Comparison of ENCODE assay signal across 8 cellular contexts in the genomic region with DNA sequence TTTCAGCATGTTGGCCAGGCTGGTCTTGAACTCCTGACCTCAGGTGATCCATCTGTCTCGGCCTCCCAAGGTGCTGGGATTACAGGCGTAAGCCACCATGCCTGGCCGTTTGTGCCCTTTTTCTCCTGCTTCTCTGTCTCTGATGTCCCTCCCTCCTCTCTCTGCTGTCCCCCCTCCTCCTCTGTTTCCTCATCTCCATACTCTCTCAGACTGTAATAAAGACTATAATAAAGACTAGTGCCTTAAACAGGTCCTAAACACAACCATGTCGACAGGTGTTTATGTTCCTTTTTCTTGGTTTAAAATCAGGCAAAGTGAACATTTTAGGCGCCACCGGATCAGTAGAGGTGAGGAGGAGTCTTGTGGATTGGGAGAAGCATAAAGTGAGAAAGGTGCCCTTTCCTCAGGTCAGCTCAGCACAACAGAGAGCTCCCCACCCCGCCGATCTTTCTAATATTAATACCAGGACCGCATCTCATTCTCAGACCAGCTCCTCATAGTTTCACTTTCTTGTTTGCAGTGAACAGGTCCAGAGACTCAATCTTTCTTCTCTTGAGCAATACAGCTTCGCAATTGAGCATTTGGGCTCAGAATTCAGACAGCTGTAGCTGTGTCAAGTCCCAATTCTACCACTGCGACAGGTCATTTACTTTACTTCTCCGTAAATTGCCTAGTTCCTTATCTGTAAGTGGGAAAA. TPM values are rescaled to one million over a fixed set of nuclear protein-coding genes. Genes with fewer than 3 reads are reported as not detected.
DNase-seq lines count a peak whose midpoint lies in the region; ATAC-seq, FAIRE-seq and TF ChIP-seq lines count a peak whose summit lies in the region.

No MANE protein-coding gene starts in this region.

- no peak overlapping the region for H3K4me3 ChIP-seq in osteoblast (ENCODE audit: insufficient read depth, low read length)

- peak; percentile 28 for FAIRE-seq in GM19239 (lab: Jason Lieb, UNC)

- no peaks in the 10 kb centered on the region for H3K9me3 Mint-ChIP-seq in mesothelial cell of epicardium
- no peaks in the 10 kb centered on the region for H3K9me3 Mint-ChIP-seq in activated naive CD4-positive, alpha-beta T cell treated with anti-CD3 and anti-CD28 coated beads for 36 hours

- no peaks in the 10 kb centered on the region for H3K4me1 Mint-ChIP-seq in mesothelial cell of epicardium
- H3K4me1 Mint-ChIP-seq in activated naive CD4-positive, alpha-beta T cell treated with anti-CD3 and anti-CD28 coated beads for 36 hours (ENCODE audit: low read depth) = no peaks in the 10 kb centered on the region

- no peak for TF ChIP-seq CTCF in osteoblast (IDR thresholded peaks at IDR 0.05; ENCODE audit: extremely low read depth, low read depth, low read length)
- no peak for TF ChIP-seq CTCF in mesothelial cell of epicardium (IDR thresholded peaks at IDR 0.05; ENCODE audit: unreplicated experiment)

- H3K4me1 ChIP-seq in osteoblast (ENCODE audit: insufficient read depth, low read length) = no peaks in the 10 kb centered on the region

- H4K20me1 ChIP-seq in osteoblast (ENCODE audit: insufficient read depth, low read length) = no peaks in the 10 kb centered on the region

- H2AFZ ChIP-seq in osteoblast (ENCODE audit: low read length) = no peak overlapping the region

- no peak overlapping the region for H3K4me3 Mint-ChIP-seq in mesothelial cell of epicardium
- H3K4me3 Mint-ChIP-seq in activated naive CD4-positive, alpha-beta T cell treated with anti-CD3 and anti-CD28 coated beads for 36 hours = no peak overlapping the region

- CTCF ChIA-PET in activated naive CD4-positive, alpha-beta T cell treated with anti-CD3 and anti-CD28 coated beads for 36 hours (lab: Charles Lee) = no interaction called here

- H3K79me2 ChIP-seq in osteoblast (ENCODE audit: insufficient read depth, low read length) = no peaks in the 10 kb centered on the region

- no peak overlapping the region for H3K27ac ChIP-seq in osteoblast (ENCODE audit: low read depth, low read length)

- H3K27me3 ChIP-seq in osteoblast (ENCODE audit: insufficient read depth, low read length) = peaks cover 4% of the 10 kb centered on the region

- peaks cover 71% of the 10 kb centered on the region for H3K27me3 Mint-ChIP-seq in mesothelial cell of epicardium (ENCODE audit: low read depth)
- peaks cover 15% of the 10 kb centered on the region for H3K27me3 Mint-ChIP-seq in activated naive CD4-positive, alpha-beta T cell treated with anti-CD3 and anti-CD28 coated beads for 36 hours (ENCODE audit: low read depth)

- peak overlapping the region; percentile 27 for H3K4me2 ChIP-seq in osteoblast (ENCODE audit: insufficient read depth, low read length)

- DNase-seq in GM19239 (ENCODE audit: insufficient read length, low spot score) (peak; percentile 30), RPMI7951 (ENCODE audit: low read depth) (peak; percentile 27), osteoblast (ENCODE audit: insufficient read length, low spot score, missing footprints) (no peak), G401 (ENCODE audit: low spot score) (no peak), mesothelial cell of epicardium (ENCODE audit: low spot score in 2 of 2, unreplicated experiment in 2 of 2) (no peak)
- DNase-seq in activated naive CD4-positive, alpha-beta T cell treated with anti-CD3 and anti-CD28 coated beads for 36 hours = no peak
- no peak for DNase-seq in stimulated activated naive CD4-positive, alpha-beta T cell treated with Interleukin-2 at 50 U/mL for 16 hours (lab: John Stamatoyannopoulos, UW)

- ATAC-seq in HG02943 (IDR thresholded peaks at IDR 0.05; ENCODE audit: low read depth, unreplicated experiment) = peak; percentile 93

- H3K9me3 ChIP-seq in osteoblast (ENCODE audit: low read depth, low read length) = no peaks in the 10 kb centered on the region

- in situ Hi-C loops in G401 (cut with HindIII; ENCODE audit: low sequenced_read_pairs) = no loop called here

- no peak overlapping the region for H3K27ac Mint-ChIP-seq in mesothelial cell of epicardium
- H3K27ac Mint-ChIP-seq in activated naive CD4-positive, alpha-beta T cell treated with anti-CD3 and anti-CD28 coated beads for 36 hours = no peak overlapping the region

- no peaks in the 10 kb centered on the region for H3K36me3 ChIP-seq in osteoblast (ENCODE audit: insufficient read depth, low read length)

- no peaks in the 10 kb centered on the region for H3K36me3 Mint-ChIP-seq in mesothelial cell of epicardium
- no peaks in the 10 kb centered on the region for H3K36me3 Mint-ChIP-seq in activated naive CD4-positive, alpha-beta T cell treated with anti-CD3 and anti-CD28 coated beads for 36 hours (ENCODE audit: low read depth)

- intact Hi-C loops in activated naive CD4-positive, alpha-beta T cell treated with anti-CD3 and anti-CD28 coated beads for 36 hours (cut with micrococcal nuclease) = no loop called here

RNA-seq across cellular contexts. Expression of a gene that starts 23.7 kb away (rescaled TPM):
- 42.0 and 54.4 TPM in 2 replicates for total RNA-seq in RPMI7951 (2014; rRNA removed; shearing (Covaris generic))
- 11.8 and 15.6 TPM in 2 replicates for total RNA-seq in osteoblast
- 41.9 and 44.6 TPM in 2 replicates for total RNA-seq in G401 (2014; rRNA removed; shearing (Covaris generic))
- 22.8 to 24.4 TPM (median 24.0 TPM) in 3 replicates for total RNA-seq in mesothelial cell of epicardium
- total RNA-seq in activated naive CD4-positive, alpha-beta T cell treated with anti-CD3 and anti-CD28 coated beads for 36 hours = 10 to 100 TPM; 35.6 to 37.7 TPM

RNA-seq across cellular contexts. Expression of a gene that starts 24.4 kb away (rescaled TPM):
- total RNA-seq in RPMI7951 (2014; rRNA removed; shearing (Covaris generic)) = 0.96 and 2.3 TPM in 2 replicates
- 0.29 and 0.36 TPM in 2 replicates for total RNA-seq in osteoblast
- total RNA-seq in G401 (2014; rRNA removed; shearing (Covaris generic)) = 0.18 TPM in 1 of 2 replicates, not detected in the other
- 1.6 to 2.3 TPM (median 2.2 TPM) in 3 replicates for total RNA-seq in mesothelial cell of epicardium
- total RNA-seq in activated naive CD4-positive, alpha-beta T cell treated with anti-CD3 and anti-CD28 coated beads for 36 hours = 1 to 10 TPM; 1.2 to 1.3 TPM

Comparison
In these comparisons a context has a peak if more than half of its experiments do, and no peak if none do; other contexts are left out.
1. DNase-seq: peak in GM19239 (single experiment) and RPMI7951 (single experiment); none in osteoblast (single experiment), G401 (single experiment), mesothelial cell of epicardium (0 of 2), activated naive CD4-positive, alpha-beta T cell treated with anti-CD3 and anti-CD28 coated beads for 36 hours (single experiment) and stimulated activated naive CD4-positive, alpha-beta T cell treated with Interleukin-2 at 50 U/mL for 16 hours (single experiment).